ENCODE assay signal across 8 cellular contexts in the genomic region with DNA sequence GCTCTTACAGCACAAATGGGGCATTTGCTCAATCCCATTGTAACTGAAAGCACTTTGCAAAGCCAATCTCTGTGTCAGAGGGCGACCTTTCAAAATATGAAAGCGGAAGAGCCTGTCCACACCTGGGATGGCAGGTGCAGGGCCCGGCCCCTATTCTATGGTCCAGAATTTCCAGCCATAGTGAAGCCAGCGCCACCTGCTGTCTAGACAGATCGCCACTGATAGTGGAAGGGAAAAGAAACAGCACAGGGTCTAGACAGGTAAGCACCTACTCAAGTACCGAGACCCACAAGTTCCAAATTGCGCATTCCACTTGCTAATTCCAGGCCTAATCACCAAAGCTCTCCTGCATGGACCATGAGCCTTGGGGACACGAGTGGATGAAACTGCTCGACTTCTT.
DNase-seq lines count a peak whose midpoint lies in the region; ATAC-seq, FAIRE-seq and TF ChIP-seq lines count a peak whose summit lies in the region.

No MANE protein-coding gene starts in this region.

- no peak for FAIRE-seq in keratinocyte (lab: Jason Lieb, UNC)

- H3K36me3 ChIP-seq in DOHH2 (ENCODE audit: control insufficient read depth, low read length), result no peaks in the 10 kb centered on the region
- H3K36me3 ChIP-seq in keratinocyte (ENCODE audit: control insufficient read depth in 2 of 2, extremely low read depth in 1 of 2, insufficient read depth in 2 of 2, low read length in 2 of 2), result no peaks in the 10 kb centered on the region

- H3K4me3 ChIP-seq in DOHH2 (ENCODE audit: low read length), result no peak overlapping the region
- H3K4me3 ChIP-seq in keratinocyte (ENCODE audit: control insufficient read depth in 2 of 3, extremely low read depth in 1 of 3, insufficient read depth in 2 of 3, low read depth in 1 of 3, low read length in 3 of 3), result no peak overlapping the region

- H3K9me1 ChIP-seq in keratinocyte (ENCODE audit: control insufficient read depth, extremely low read depth, insufficient read depth, low read length), result no peaks in the 10 kb centered on the region

- no peaks in the 10 kb centered on the region for H3K36me3 Mint-ChIP-seq in CD4-positive, alpha-beta T cell (ENCODE audit: low read depth)

- dilution Hi-C loops in keratinocyte (cut with MboI; ENCODE audit: extremely low pct_ligation_motif_present, low sequenced_read_pairs), result no loop called here

- ATAC-seq in GM21526 (IDR thresholded peaks at IDR 0.05; ENCODE audit: low FRiP score, unreplicated experiment) (peak; percentile 70), HG03159 (IDR thresholded peaks at IDR 0.05; ENCODE audit: unreplicated experiment) (no peak), HG03442 (IDR thresholded peaks at IDR 0.05; ENCODE audit: unreplicated experiment) (no peak)
- ATAC-seq in CD4-positive, alpha-beta T cell (ENCODE audit: poor library complexity), result no peak

- H4K20me1 ChIP-seq in DOHH2 (ENCODE audit: control insufficient read depth, insufficient read depth, low read depth, low read length), result no peaks in the 10 kb centered on the region
- no peaks in the 10 kb centered on the region for H4K20me1 ChIP-seq in keratinocyte (ENCODE audit: control insufficient read depth, extremely low read depth, insufficient read depth, low read length)

- TF ChIP-seq CTCF in DOHH2 (IDR thresholded peaks at IDR 0.05; ENCODE audit: low read depth, low read length, poor library complexity, severe bottlenecking), result peak; percentile 74
- peak; percentile 57 to 70 (median 67) for TF ChIP-seq CTCF in keratinocyte (optimal IDR thresholded peaks at IDR 0.05 in 1 of 3, IDR thresholded peaks at IDR 0.05 in 1 of 3, conservative IDR thresholded peaks at IDR 0.05 in 1 of 3; ENCODE audit: extremely low read depth in 1 of 3, insufficient read depth in 2 of 3, low read length in 3 of 3)
- no peak for TF ChIP-seq CTCF in CD4-positive, alpha-beta T cell (IDR thresholded peaks at IDR 0.05)

- H2AFZ ChIP-seq in keratinocyte (ENCODE audit: control insufficient read depth, low read length), result no peak overlapping the region

- POLR2A ChIA-PET in CD4-positive, alpha-beta T cell (lab: Charles Lee), result no interaction called here

- H3K27ac ChIP-seq in DOHH2 (ENCODE audit: low read depth, low read length) (no peak overlapping the region), keratinocyte (ENCODE audit: control insufficient read depth, insufficient read depth, low read length) (no peak overlapping the region)
- no peak overlapping the region for H3K27ac ChIP-seq in CD4-positive, alpha-beta T cell (ENCODE audit: low read depth, low read length)

- H3K9me2 ChIP-seq in DOHH2 (replicated peaks; ENCODE audit: control insufficient read depth, low read length), result no peaks in the 10 kb centered on the region

- H3F3A ChIP-seq in DOHH2 (ENCODE audit: control insufficient read depth, insufficient read depth), result no peaks in the 10 kb centered on the region

- no peaks in the 10 kb centered on the region for H3K79me2 ChIP-seq in DOHH2 (ENCODE audit: control insufficient read depth, low read length)
- no peaks in the 10 kb centered on the region for H3K79me2 ChIP-seq in keratinocyte (ENCODE audit: control insufficient read depth, insufficient read depth, low read length)

- intact Hi-C loops in CD4-positive, alpha-beta T cell (cut with DNase I, micrococcal nuclease), result no loop called here

- peaks cover 4% of the 10 kb centered on the region for H3K9me3 Mint-ChIP-seq in CD4-positive, alpha-beta T cell

- in situ Hi-C loops in SK-MEL-5 (cut with HindIII; ENCODE audit: low pct_unique_long_range_greater_than_20kb, low sequenced_read_pairs), result no loop called here

- H3K4me1 ChIP-seq in DOHH2 (ENCODE audit: control insufficient read depth, low read length), result no peaks in the 10 kb centered on the region
- H3K4me1 ChIP-seq in keratinocyte (ENCODE audit: control insufficient read depth, extremely low read depth, insufficient read depth, low read length), result no peaks in the 10 kb centered on the region

- CTCF ChIA-PET in CD4-positive, alpha-beta T cell (lab: Charles Lee), result no interaction called here

- no peak overlapping the region for H3K4me2 ChIP-seq in DOHH2 (ENCODE audit: low read length)
- H3K4me2 ChIP-seq in keratinocyte (ENCODE audit: control insufficient read depth, extremely low read depth, insufficient read depth, low read depth, low read length), result no peak overlapping the region

- DNase-seq in SK-MEL-5 (ENCODE audit: low read depth, low spot score), result peak; percentile 52
- DNase-seq in keratinocyte (ENCODE audit: low read depth, low spot score), result no peak
- DNase-seq in CD4-positive, alpha-beta T cell, result no peak
- no peak for DNase-seq in NCI-H446 treated with DMSO at 0.1 percent for 48 hours (lab: John Stamatoyannopoulos, UW)

- H3K27me3 Mint-ChIP-seq in CD4-positive, alpha-beta T cell, result peaks cover 4% of the 10 kb centered on the region

- no peak overlapping the region for H3K4me3 Mint-ChIP-seq in CD4-positive, alpha-beta T cell

- H3K27me3 ChIP-seq in DOHH2 (ENCODE audit: control insufficient read depth, low read length) (no peaks in the 10 kb centered on the region), keratinocyte (ENCODE audit: control insufficient read depth, extremely low read depth, insufficient read depth, low read length) (no peaks in the 10 kb centered on the region)
- no peaks in the 10 kb centered on the region for H3K27me3 ChIP-seq in CD4-positive, alpha-beta T cell (ENCODE audit: control insufficient read depth, insufficient read depth, low read length)

- H3K9me3 ChIP-seq in DOHH2 (ENCODE audit: control insufficient read depth, insufficient read depth, low read length) (no peaks in the 10 kb centered on the region), keratinocyte (ENCODE audit: control insufficient read depth, low read depth, low read length) (no peaks in the 10 kb centered on the region)
- H3K9me3 ChIP-seq in CD4-positive, alpha-beta T cell (ENCODE audit: control insufficient read depth, low read length), result no peaks in the 10 kb centered on the region

- no peaks in the 10 kb centered on the region for H3K4me1 Mint-ChIP-seq in CD4-positive, alpha-beta T cell (ENCODE audit: low read depth)

- H3K27ac Mint-ChIP-seq in CD4-positive, alpha-beta T cell, result no peak overlapping the region

- H3K9ac ChIP-seq in keratinocyte (ENCODE audit: control insufficient read depth, extremely low read depth, insufficient read depth, low read length), result no peak overlapping the region
